ENCODE assay signal across 8 cellular contexts in genomic region chr16:50267651-50268050, GRCh38. TPM values are rescaled to one million over a fixed set of nuclear protein-coding genes. Genes with fewer than 3 reads are reported as not detected.
A peak's percentile ranks its signal among the peaks of the same experiment; 100 is the strongest.
DNase-seq lines count a peak whose midpoint lies in the region; ATAC-seq and TF ChIP-seq lines count a peak whose summit lies in the region.

No MANE protein-coding gene starts in this region.

- CTCF ChIA-PET in activated naive CD4-positive, alpha-beta T cell treated with anti-CD3 and anti-CD28 coated beads for 36 hours (lab: Charles Lee) = interaction anchor here (0.7 to 1.5 kb wide), 4 partner anchors 10 to 482 kb away, joined by 3 to 4 read pairs (median 3); no protein-coding TSS in a partner anchor

- H3K27me3 ChIP-seq in Peyer's patch = no peaks in the 10 kb centered on the region

- peak overlapping the region; percentile 86 for H3K4me3 Mint-ChIP-seq in activated naive CD4-positive, alpha-beta T cell treated with anti-CD3 and anti-CD28 coated beads for 36 hours
- peak overlapping the region; percentile 85 to 94 for H3K4me3 Mint-ChIP-seq in stimulated activated naive CD8-positive, alpha-beta T cell treated with anti-CD3 and anti-CD28 coated beads, Interleukin-15, amount 100 ng/mL, for 72 hours

- no peaks in the 10 kb centered on the region for H3K27me3 Mint-ChIP-seq in activated naive CD4-positive, alpha-beta T cell treated with anti-CD3 and anti-CD28 coated beads for 36 hours (ENCODE audit: low read depth)
- no peaks in the 10 kb centered on the region for H3K27me3 Mint-ChIP-seq in stimulated activated naive CD8-positive, alpha-beta T cell treated with anti-CD3 and anti-CD28 coated beads, Interleukin-15, amount 100 ng/mL, for 72 hours

- intact Hi-C loops in activated naive CD4-positive, alpha-beta T cell treated with anti-CD3 and anti-CD28 coated beads for 36 hours (cut with micrococcal nuclease) = loop anchor here (2.0 to 5.0 kb wide), 4 partner anchors 57 to 200 kb away; partner anchors contain the start of genes BRD7 and HEATR3

- TF ChIP-seq POLR2A in Peyer's patch (IDR thresholded peaks at IDR 0.05) = no peak

- peaks cover 72% of the 10 kb centered on the region for H3K4me1 Mint-ChIP-seq in activated naive CD4-positive, alpha-beta T cell treated with anti-CD3 and anti-CD28 coated beads for 36 hours (ENCODE audit: low read depth)
- H3K4me1 Mint-ChIP-seq in stimulated activated naive CD8-positive, alpha-beta T cell treated with anti-CD3 and anti-CD28 coated beads, Interleukin-15, amount 100 ng/mL, for 72 hours = peaks cover 93% of the 10 kb centered on the region

- peak overlapping the region; percentile 94 for H3K27ac Mint-ChIP-seq in activated naive CD4-positive, alpha-beta T cell treated with anti-CD3 and anti-CD28 coated beads for 36 hours
- H3K27ac Mint-ChIP-seq in stimulated activated naive CD8-positive, alpha-beta T cell treated with anti-CD3 and anti-CD28 coated beads, Interleukin-15, amount 100 ng/mL, for 72 hours = peak overlapping the region; percentile 98

- H3K36me3 ChIP-seq in Peyer's patch = no peaks in the 10 kb centered on the region

- no peak for TF ChIP-seq CTCF in Peyer's patch (IDR thresholded peaks at IDR 0.05)
- TF ChIP-seq CTCF in coronary artery (IDR thresholded peaks at IDR 0.05) = no peak

- H3K9me3 Mint-ChIP-seq in activated naive CD4-positive, alpha-beta T cell treated with anti-CD3 and anti-CD28 coated beads for 36 hours = peaks cover 1% of the 10 kb centered on the region
- H3K9me3 Mint-ChIP-seq in stimulated activated naive CD8-positive, alpha-beta T cell treated with anti-CD3 and anti-CD28 coated beads, Interleukin-15, amount 100 ng/mL, for 72 hours = no peaks in the 10 kb centered on the region

- no peak for ATAC-seq in stimulated activated naive CD8-positive, alpha-beta T cell treated with anti-CD3 and anti-CD28 coated beads, Interleukin-15, amount 100 ng/mL, for 72 hours
- ATAC-seq in HG02884 (IDR thresholded peaks at IDR 0.05; ENCODE audit: unreplicated experiment) = no peak

- no peak for DNase-seq in activated naive CD4-positive, alpha-beta T cell treated with anti-CD3 and anti-CD28 coated beads for 36 hours
- no peak for DNase-seq in activated naive CD4-positive, alpha-beta T cell (lab: John Stamatoyannopoulos, UW)
- DNase-seq in Peyer's patch = peak in 2 of 3 donors; percentile 24 to 52
- no peak for DNase-seq in coronary artery (ENCODE audit: low spot score)
- DNase-seq in stimulated activated naive CD8-positive, alpha-beta T cell treated with anti-CD3 and anti-CD28 coated beads, Interleukin-15, amount 100 ng/mL, for 72 hours = no peak
- DNase-seq in globus pallidus (ENCODE audit: low spot score) = no peak
- no peak for DNase-seq in C1 segment of cervical spinal cord (lab: John Stamatoyannopoulos, UW)

- peaks cover 7% of the 10 kb centered on the region for H3K36me3 Mint-ChIP-seq in activated naive CD4-positive, alpha-beta T cell treated with anti-CD3 and anti-CD28 coated beads for 36 hours (ENCODE audit: low read depth)

- H3K4me3 ChIP-seq in Peyer's patch = peak overlapping the region; percentile 40 to 54 (median 46)
- H3K4me3 ChIP-seq in coronary artery = peak overlapping the region; percentile 64

- peak overlapping the region; percentile 65 to 91 (median 76) for H3K27ac ChIP-seq in Peyer's patch
- peak overlapping the region in 1 of 2 donors; percentile 73 for H3K27ac ChIP-seq in coronary artery

- peaks cover 0 to 20% (median 12%) of the 10 kb centered on the region in 4 donors for H3K4me1 ChIP-seq in Peyer's patch

- no peaks in the 10 kb centered on the region for H3K9me3 ChIP-seq in Peyer's patch

RNA-seq across cellular contexts. Expression of gene ADCY7, which starts 1.3 kb away (rescaled TPM):
- 10 to 100 TPM; 73.4 to 89.6 TPM for total RNA-seq in activated naive CD4-positive, alpha-beta T cell treated with anti-CD3 and anti-CD28 coated beads for 36 hours
- 10 to 100 TPM in 3 of 4 donors, 1 to 10 TPM in 1; 6.5 to 67.7 (median 21.5) TPM for total RNA-seq in Peyer's patch

Comparison
In these comparisons a context has a peak if more than half of its experiments do, and no peak if none do; other contexts are left out.
1. DNase-seq: peak in Peyer's patch (2 of 3); none in activated naive CD4-positive, alpha-beta T cell treated with anti-CD3 and anti-CD28 coated beads for 36 hours (single experiment), activated naive CD4-positive, alpha-beta T cell (0 of 4), coronary artery (single experiment), stimulated activated naive CD8-positive, alpha-beta T cell treated with anti-CD3 and anti-CD28 coated beads, Interleukin-15, amount 100 ng/mL, for 72 hours (0 of 2), globus pallidus (single experiment) and C1 segment of cervical spinal cord (0 of 14).